8 cellular contexts compared by ENCODE assay signal in the genomic region with DNA sequence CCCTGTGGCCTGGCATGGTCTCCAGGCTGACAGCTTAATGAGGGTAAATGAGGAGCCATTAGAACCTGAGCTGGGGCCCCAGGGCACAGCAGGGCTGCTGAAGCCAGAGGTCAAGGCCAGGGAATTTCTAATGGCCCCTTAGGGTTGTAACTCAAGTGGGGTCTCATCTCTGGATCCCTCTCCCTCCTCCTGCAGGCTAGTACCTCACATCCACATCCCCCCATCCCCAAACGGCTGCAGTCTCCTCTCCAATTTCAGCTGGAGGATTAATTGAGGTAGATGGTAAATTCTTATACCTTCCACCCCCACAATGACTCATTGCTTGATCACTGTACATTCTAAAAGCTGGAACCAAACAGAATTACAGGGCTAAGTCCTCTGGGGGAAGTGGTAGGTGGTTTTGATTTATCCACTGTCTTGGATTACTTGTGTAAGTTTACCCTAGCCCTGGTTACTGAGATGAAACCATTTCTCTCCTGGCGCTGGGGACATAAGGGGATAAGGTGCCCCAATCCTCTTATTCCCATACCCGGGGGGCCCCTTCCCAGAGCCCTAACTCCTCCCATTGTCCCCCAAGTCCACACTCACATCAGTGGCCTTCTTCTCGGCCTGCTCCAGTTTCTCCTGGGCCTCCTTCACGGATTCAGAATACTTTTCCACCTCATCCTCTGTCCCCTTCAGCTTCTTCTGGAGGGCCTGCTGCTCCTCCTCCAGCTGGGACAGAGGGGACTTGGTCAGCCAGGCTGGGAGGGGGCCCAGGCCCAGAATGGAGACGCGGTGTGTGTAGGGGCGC. TPM values are rescaled to one million over a fixed set of nuclear protein-coding genes. Genes with fewer than 3 reads are reported as not detected.
DNase-seq lines count a peak whose midpoint lies in the region; ATAC-seq and TF ChIP-seq lines count a peak whose summit lies in the region.

No MANE protein-coding gene starts in this region.

- H3K27ac ChIP-seq in PC-9 (peak overlapping the region; percentile 75), endodermal cell (ENCODE audit: low read depth, low read length) (no peak overlapping the region)

- POLR2A ChIA-PET in PC-9 (lab: Charles Lee; ENCODE audit: unreplicated experiment) = interaction anchor here (0.6 kb wide), 1 partner anchor 8 kb away, joined by 4 read pairs; no protein-coding TSS in a partner anchor

- peak overlapping the region; percentile 85 for H3K4me3 Mint-ChIP-seq in endodermal cell
- peak overlapping the region; percentile 90 for H3K4me3 Mint-ChIP-seq in nephron progenitor cell

- no peaks in the 10 kb centered on the region for H3K9me2 ChIP-seq in PC-9 (ENCODE audit: insufficient read depth)

- WGBS in endodermal cell (ENCODE audit: insufficient coverage in 1 of 2, insufficient read length in 1 of 2), 2 experiments = 20 to 25% methylated on average over 7 of the region's 8 CpGs

- H3F3A ChIP-seq in PC-9 (ENCODE audit: insufficient read depth, low read depth) = peaks cover 14% of the 10 kb centered on the region; the same call in 1 of the 2 replicates

- no peak overlapping the region for H2AFZ ChIP-seq in PC-9

- CTCF ChIA-PET in PC-9 (lab: Charles Lee) = interaction anchor here (0.6 to 0.7 kb wide), 2 partner anchors 31 to 123 kb away, joined by 3 to 6 read pairs; a partner anchor contains a TSS

- H3K27ac Mint-ChIP-seq in endodermal cell (peak overlapping the region; percentile 66), nephron progenitor cell (peak overlapping the region; percentile 89)

- BruUV-seq in PC-9 (replicated peaks; lab: Mats Ljungman, UMichigan) = no TSS peak

- intact Hi-C loops in PC-9 (cut with micrococcal nuclease; ENCODE audit: unreplicated experiment) = no loop called here

- H3K36me3 Mint-ChIP-seq in endodermal cell (ENCODE audit: low read depth) = peaks cover 35% of the 10 kb centered on the region
- peaks cover 31% of the 10 kb centered on the region for H3K36me3 Mint-ChIP-seq in nephron progenitor cell (ENCODE audit: low read depth)

- peak overlapping the region; percentile 82 for H3K9ac ChIP-seq in endodermal cell (ENCODE audit: extremely low read depth, low read length, poor library complexity, severe bottlenecking)

- H3K9me3 Mint-ChIP-seq in endodermal cell = no peaks in the 10 kb centered on the region
- no peaks in the 10 kb centered on the region for H3K9me3 Mint-ChIP-seq in nephron progenitor cell

- H3K4me1 Mint-ChIP-seq in endodermal cell (peaks cover 30% of the 10 kb centered on the region), nephron progenitor cell (peaks cover 62% of the 10 kb centered on the region)

- in situ Hi-C loops in G401 (cut with HindIII; ENCODE audit: low sequenced_read_pairs) = no loop called here

- no peak for TF ChIP-seq CTCF in PC-9 (conservative IDR thresholded peaks at IDR 0.05)
- no peak for TF ChIP-seq CTCF in endodermal cell (conservative IDR thresholded peaks at IDR 0.05)
- TF ChIP-seq CTCF in nephron progenitor cell (IDR thresholded peaks at IDR 0.05) = no peak

- peak overlapping the region; percentile 74 for H3K4me2 ChIP-seq in PC-9

- H3K27me3 Mint-ChIP-seq in endodermal cell (ENCODE audit: insufficient read depth) = no peaks in the 10 kb centered on the region
- H3K27me3 Mint-ChIP-seq in nephron progenitor cell (ENCODE audit: low read depth, poor library complexity) = no peaks in the 10 kb centered on the region

- H4K20me1 ChIP-seq in PC-9 (ENCODE audit: insufficient read depth) = no peaks in the 10 kb centered on the region

- peaks cover 21% of the 10 kb centered on the region for H3K4me1 ChIP-seq in PC-9 (replicated peaks; ENCODE audit: insufficient read depth)
- peaks cover 10% of the 10 kb centered on the region for H3K4me1 ChIP-seq in endodermal cell (ENCODE audit: control insufficient read depth, insufficient read depth, low read length)

- H3K27me3 ChIP-seq in PC-9 (ENCODE audit: insufficient read depth, low read depth) (no peaks in the 10 kb centered on the region), endodermal cell (ENCODE audit: control insufficient read depth, insufficient read depth, low read length, poor library complexity, severe bottlenecking) (no peaks in the 10 kb centered on the region)

- DNase-seq in ELF-1 (ENCODE audit: low read depth, low spot score) (peak; percentile 11), PC-9 (peak in 1 of 2 experiments; percentile 77), endodermal cell (no peak), nephron progenitor cell (peak; percentile 35), NCI-H1417 (lab: John Stamatoyannopoulos, UW) (no peak), mesenteric fat pad (ENCODE audit: low spot score) (no peak), G401 (ENCODE audit: low spot score) (no peak)

- H3K4me3 ChIP-seq in PC-9 (peak overlapping the region; percentile 33; the same call in 1 of the 2 replicates), endodermal cell (ENCODE audit: low read length) (peak overlapping the region; percentile 96)

- H3K79me2 ChIP-seq in PC-9 (ENCODE audit: low read depth) = no peaks in the 10 kb centered on the region

- H3K36me3 ChIP-seq in PC-9 (ENCODE audit: low read depth) (no peaks in the 10 kb centered on the region), endodermal cell (ENCODE audit: control insufficient read depth, insufficient read depth, low read length) (peaks cover 40% of the 10 kb centered on the region)

- ATAC-seq in HG02798 (IDR thresholded peaks at IDR 0.05; ENCODE audit: poor library complexity, unreplicated experiment) = no peak

- no peaks in the 10 kb centered on the region for H3K9me3 ChIP-seq in PC-9 (ENCODE audit: insufficient read depth, low read depth)
- H3K9me3 ChIP-seq in endodermal cell (ENCODE audit: control insufficient read depth, low read length) = no peaks in the 10 kb centered on the region

RNA-seq across cellular contexts. Expression of a gene that starts 1.0 kb away (rescaled TPM):
- total RNA-seq in PC-9 (2021) (30.5 and 60.0 TPM in 2 replicates), endodermal cell (100 to 1,000 TPM; 191 to 251 TPM), mesenteric fat pad (244 TPM)
- 274 TPM for polyA plus RNA-seq in endodermal cell (2013, experiment 1 of 2)
- polyA plus RNA-seq in endodermal cell (2013, experiment 2 of 2) = 289 TPM
- total RNA-seq in G401 (2014; rRNA removed; shearing (Covaris generic)) = 439 and 442 TPM in 2 replicates

RNA-seq across cellular contexts. Expression of a gene that starts 15.0 kb away (rescaled TPM):
- 2.5 and 6.6 TPM in 2 replicates for total RNA-seq in PC-9 (2021)
- total RNA-seq in endodermal cell = 1 to 10 TPM; 1.8 to 3.6 TPM
- 1.6 TPM for polyA plus RNA-seq in endodermal cell (2013, experiment 1 of 2)
- 0.33 TPM for polyA plus RNA-seq in endodermal cell (2013, experiment 2 of 2)
- not detected for total RNA-seq in mesenteric fat pad
- total RNA-seq in G401 (2014; rRNA removed; shearing (Covaris generic)) = 0.86 TPM in 1 of 2 replicates, not detected in the other

RNA-seq across cellular contexts. Expression of a gene that starts 23.8 kb away (rescaled TPM):
- total RNA-seq in PC-9 (2021) (13.5 and 15.6 TPM in 2 replicates), endodermal cell (10 to 100 TPM; 22.1 to 36.4 TPM), mesenteric fat pad (0.58 TPM)
- polyA plus RNA-seq in endodermal cell (2013, experiment 1 of 2) = 30.4 TPM
- 25.1 TPM for polyA plus RNA-seq in endodermal cell (2013, experiment 2 of 2)
- 12.3 and 12.4 TPM in 2 replicates for total RNA-seq in G401 (2014; rRNA removed; shearing (Covaris generic))

RNA-seq across cellular contexts. Expression of a gene that starts 30.7 kb away (rescaled TPM):
- total RNA-seq in PC-9 (2021) (6.9 and 10.5 TPM in 2 replicates), endodermal cell (10 to 100 TPM; 10.6 to 15.3 TPM), mesenteric fat pad (103 TPM)
- 14.7 TPM for polyA plus RNA-seq in endodermal cell (2013, experiment 1 of 2)
- polyA plus RNA-seq in endodermal cell (2013, experiment 2 of 2) = 17.7 TPM
- 7.6 and 19.3 TPM in 2 replicates for total RNA-seq in G401 (2014; rRNA removed; shearing (Covaris generic))

RNA-seq across cellular contexts. Expression of a gene that starts 30.9 kb away (rescaled TPM):
- total RNA-seq in PC-9 (2021) = 13,432 and 13,506 TPM in 2 replicates
- total RNA-seq in endodermal cell = over 10,000 TPM; 17,358 to 20,060 TPM
- 4,324 TPM for polyA plus RNA-seq in endodermal cell (2013, experiment 1 of 2)
- polyA plus RNA-seq in endodermal cell (2013, experiment 2 of 2) = 7,111 TPM
- 19,106 TPM for total RNA-seq in mesenteric fat pad
- 4,372 and 15,582 TPM in 2 replicates for total RNA-seq in G401 (2014; rRNA removed; shearing (Covaris generic))

Comparison
In these comparisons a context has a peak if more than half of its experiments do, and no peak if none do; other contexts are left out.
1. DNase-seq: peak in ELF-1 (single experiment) and nephron progenitor cell (single experiment); none in endodermal cell (single experiment), NCI-H1417 (0 of 3), mesenteric fat pad (single experiment) and G401 (single experiment).